19 cellular contexts compared by ENCODE assay signal in the genomic region with DNA sequence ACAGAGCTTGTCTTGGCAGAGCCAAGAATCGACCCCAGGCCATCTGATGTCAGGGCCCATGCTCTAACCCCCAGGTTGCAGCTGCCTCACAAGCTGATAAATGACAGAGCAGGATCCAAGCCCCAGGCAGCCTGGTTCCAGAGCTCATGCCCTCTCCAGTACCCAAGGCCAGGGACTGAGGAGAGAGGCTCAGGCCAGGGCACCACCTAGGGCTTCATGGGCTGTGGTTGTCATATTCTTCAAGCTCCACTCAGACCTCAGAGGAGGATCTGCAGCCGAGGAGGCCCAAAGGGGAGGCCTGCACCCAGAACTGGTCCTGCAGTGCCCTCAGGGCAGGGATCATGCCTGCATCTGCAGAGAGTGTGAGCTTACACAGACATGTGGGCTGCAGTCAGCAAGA.
A peak's percentile ranks its signal among the peaks of the same experiment; 100 is the strongest.
DNase-seq lines count a peak whose midpoint lies in the region; ATAC-seq and TF ChIP-seq lines count a peak whose summit lies in the region.
"Had no signal": no experiment of that assay in that cellular context is flagged by ENCODE, and none has a peak within 500 bp of the region (broad histone marks: within the 10 kb centered on the region; RNA-seq: fewer than 3 reads in every experiment).

No MANE protein-coding gene starts in this region.

- H3K27me3 ChIP-seq in H9 (ENCODE audit: insufficient read depth, low read length) (no peaks in the 10 kb centered on the region), esophagus muscularis mucosa (peaks cover 0 to 47% (median 4%) of the 10 kb centered on the region in 4 donors), testis (no peaks in the 10 kb centered on the region)

- no peak for ATAC-seq in activated T-cell treated with anti-CD3 and anti-CD28 coated beads, Interleukin-2, amount 50 U/mL, for 4 hours
- ATAC-seq in GM21360 (IDR thresholded peaks at IDR 0.05; ENCODE audit: unreplicated experiment) = no peak
- no peak for ATAC-seq in GM18519 (IDR thresholded peaks at IDR 0.05; ENCODE audit: low FRiP score, unreplicated experiment)
- ATAC-seq: A549, GM12878, GM23338 had no signal

- no peak overlapping the region for H2BK5ac ChIP-seq in H9 (ENCODE audit: insufficient read length, low read length)

- peak; percentile 11 for DNase-seq in activated T-cell treated with anti-CD3 and anti-CD28 coated beads, Interleukin-2, amount 50 U/mL, for 24 hours
- DNase-seq in activated T-cell treated with anti-CD3 and anti-CD28 coated beads, Interleukin-2, amount 50 U/mL, for 4 hours = no peak
- DNase-seq in H9 (peak; percentile 16), esophagus muscularis mucosa (ENCODE audit: extremely low spot score) (peak; percentile 74), testis (peak; percentile 1), posterior vena cava (ENCODE audit: low spot score) (no peak)
- DNase-seq: COR-L47, HFFc6, NCI-H1930, NCI-H2171, NCI-H510A, NCI-H82, Right ventricle myocardium superior had no signal

- no peak overlapping the region for H2AFZ ChIP-seq in H9 (ENCODE audit: low read length)
- H2AFZ ChIP-seq: GM23338 had no signal

- H3K27ac ChIP-seq in H9 (ENCODE audit: insufficient read length, low read depth, low read length) = no peak overlapping the region
- no peak overlapping the region for H3K27ac ChIP-seq in esophagus muscularis mucosa (replicated peaks in 1 of 4)
- H3K27ac ChIP-seq in testis = no peak overlapping the region
- H3K27ac ChIP-seq: A549 had no signal

- H2BK20ac ChIP-seq in H9 (ENCODE audit: low read depth, low read length, poor library complexity, severe bottlenecking) = no peak overlapping the region

- H3K9me3 ChIP-seq in H9 (ENCODE audit: control insufficient read depth, low read depth, low read length) (no peaks in the 10 kb centered on the region), esophagus muscularis mucosa (peaks cover 0 to 2% (median under 1%) of the 10 kb centered on the region in 4 donors), testis (no peaks in the 10 kb centered on the region)
- H3K9me3 ChIP-seq: A549 had no signal

- WGBS in H9 (ENCODE audit: extremely low coverage, insufficient read length, low lambda C conversion rate) = no CpG with 5 or more reads among the region's 2 CpGs
- 40% methylated on average over 1 of the region's 2 CpGs for WGBS in esophagus muscularis mucosa
- WGBS in testis, 2 donors = 63% methylated on average over 2 of the region's 2 CpGs; no CpG with 5 or more reads in 1 of the 2 donors

- H2AK5ac ChIP-seq in H9 (ENCODE audit: insufficient read length, low read length) = no peak overlapping the region

- H3K27ac Mint-ChIP-seq in activated T-cell treated with anti-CD3 and anti-CD28 coated beads, Interleukin-2, amount 50 U/mL, for 24 hours = no peak overlapping the region
- H3K27ac Mint-ChIP-seq in H9 = no peak overlapping the region
- H3K27ac Mint-ChIP-seq: CD14-positive monocyte, GM23338, HFFc6 had no signal

- no peaks in the 10 kb centered on the region for H3K4me1 ChIP-seq in H9 (ENCODE audit: insufficient read depth, low read length)
- H3K4me1 ChIP-seq in esophagus muscularis mucosa = no peaks in the 10 kb centered on the region
- no peaks in the 10 kb centered on the region for H3K4me1 ChIP-seq in testis
- H3K4me1 ChIP-seq: A549 had no signal

- no peak overlapping the region for H2BK15ac ChIP-seq in H9 (ENCODE audit: low read depth, low read length)

- no peak overlapping the region for H3K56ac ChIP-seq in H9 (ENCODE audit: insufficient read length, low read depth, low read length)

- no peak overlapping the region for H4K91ac ChIP-seq in H9 (ENCODE audit: insufficient read length, low read depth, low read length)

- H3K79me2 ChIP-seq in H9 (ENCODE audit: insufficient read depth, low read length) = no peaks in the 10 kb centered on the region

- H3K23me2 ChIP-seq in H9 (ENCODE audit: insufficient read length, low read depth, low read length, poor library complexity, severe bottlenecking) = no peaks in the 10 kb centered on the region

- no peak overlapping the region for H2BK120ac ChIP-seq in H9 (ENCODE audit: low read depth, low read length, poor library complexity, severe bottlenecking)

- H3K9me3 Mint-ChIP-seq in activated T-cell treated with anti-CD3 and anti-CD28 coated beads, Interleukin-2, amount 50 U/mL, for 24 hours = peaks cover 2% of the 10 kb centered on the region
- H3K9me3 Mint-ChIP-seq in activated T-cell treated with anti-CD3 and anti-CD28 coated beads, Interleukin-2, amount 50 U/mL, for 4 hours = peaks cover 9% of the 10 kb centered on the region
- H3K9me3 Mint-ChIP-seq in H9 = no peaks in the 10 kb centered on the region
- H3K9me3 Mint-ChIP-seq: GM23338, HFFc6 had no signal

- H3K23ac ChIP-seq in H9 (ENCODE audit: insufficient read length, low read depth, low read length) = no peak overlapping the region

- TF ChIP-seq EP300 in esophagus muscularis mucosa (IDR thresholded peaks at IDR 0.05) = no peak

- no peak overlapping the region for H3K4me3 Mint-ChIP-seq in activated T-cell treated with anti-CD3 and anti-CD28 coated beads, Interleukin-2, amount 50 U/mL, for 24 hours
- H3K4me3 Mint-ChIP-seq in activated T-cell treated with anti-CD3 and anti-CD28 coated beads, Interleukin-2, amount 50 U/mL, for 4 hours = no peak overlapping the region
- no peak overlapping the region for H3K4me3 Mint-ChIP-seq in H9
- H3K4me3 Mint-ChIP-seq: CD14-positive monocyte, GM23338, HFFc6 had no signal

- H3K4me3 ChIP-seq in esophagus muscularis mucosa (no peak overlapping the region), testis (no peak overlapping the region)
- H3K4me3 ChIP-seq: A549, GM12878, GM23338 had no signal

- TF ChIP-seq CTCF in H9 (conservative IDR thresholded peaks at IDR 0.05) = no peak
- TF ChIP-seq CTCF in esophagus muscularis mucosa (IDR thresholded peaks at IDR 0.05) = no peak
- TF ChIP-seq CTCF in testis (IDR thresholded peaks at IDR 0.05) = no peak

- H3K27me3 Mint-ChIP-seq in activated T-cell treated with anti-CD3 and anti-CD28 coated beads, Interleukin-2, amount 50 U/mL, for 24 hours = peaks cover 40% of the 10 kb centered on the region
- peaks cover 42% of the 10 kb centered on the region for H3K27me3 Mint-ChIP-seq in activated T-cell treated with anti-CD3 and anti-CD28 coated beads, Interleukin-2, amount 50 U/mL, for 4 hours (ENCODE audit: low read depth)
- H3K27me3 Mint-ChIP-seq in H9 (ENCODE audit: low read depth) = peaks cover 1% of the 10 kb centered on the region

- H3K4me1 Mint-ChIP-seq in activated T-cell treated with anti-CD3 and anti-CD28 coated beads, Interleukin-2, amount 50 U/mL, for 24 hours (ENCODE audit: low read depth) = no peaks in the 10 kb centered on the region
- H3K4me1 Mint-ChIP-seq in activated T-cell treated with anti-CD3 and anti-CD28 coated beads, Interleukin-2, amount 50 U/mL, for 4 hours (ENCODE audit: low read depth) = no peaks in the 10 kb centered on the region
- H3K4me1 Mint-ChIP-seq in H9 = peaks cover 5 to 10% of the 10 kb centered on the region in 2 experiments
- H3K4me1 Mint-ChIP-seq: CD14-positive monocyte had no signal

- no peaks in the 10 kb centered on the region for H4K20me1 ChIP-seq in H9 (ENCODE audit: control insufficient read depth, insufficient read depth, insufficient read length)

- intact Hi-C loops in esophagus muscularis mucosa (cut with DNase I) = no loop called here
- intact Hi-C loops in testis (cut with DNase I; ENCODE audit: low total_unique reads) = no loop called here
- intact Hi-C loops in posterior vena cava (cut with DNase I) = no loop called here

- H3K4ac ChIP-seq in H9 (ENCODE audit: low read depth, low read length) = no peak overlapping the region

- no peaks in the 10 kb centered on the region for H3K79me1 ChIP-seq in H9 (ENCODE audit: insufficient read depth, low read depth, low read length, poor library complexity, severe bottlenecking)

- H3K4me2 ChIP-seq in H9 (ENCODE audit: insufficient read depth, insufficient read length, low read length) = no peak overlapping the region
- H3K4me2 ChIP-seq: A549, GM23338 had no signal

- no peak overlapping the region for H3T11ph ChIP-seq in H9 (ENCODE audit: low read length)

- no peaks in the 10 kb centered on the region for H3K36me3 Mint-ChIP-seq in activated T-cell treated with anti-CD3 and anti-CD28 coated beads, Interleukin-2, amount 50 U/mL, for 24 hours (ENCODE audit: low read depth)
- no peaks in the 10 kb centered on the region for H3K36me3 Mint-ChIP-seq in activated T-cell treated with anti-CD3 and anti-CD28 coated beads, Interleukin-2, amount 50 U/mL, for 4 hours (ENCODE audit: insufficient read depth)
- no peaks in the 10 kb centered on the region for H3K36me3 Mint-ChIP-seq in H9 (ENCODE audit: insufficient read depth in 1 of 3, low read depth in 3 of 3)
- H3K36me3 Mint-ChIP-seq: CD14-positive monocyte had no signal

- no peak overlapping the region for H4K5ac ChIP-seq in H9 (ENCODE audit: insufficient read length, low read depth, low read length)

- no peak overlapping the region for H2BK12ac ChIP-seq in H9 (ENCODE audit: insufficient read length, low read depth, low read length)

- no peak overlapping the region for H4K8ac ChIP-seq in H9 (replicated peaks; ENCODE audit: insufficient read length, low read depth, low read length)

- H3K9ac ChIP-seq in H9 (ENCODE audit: extremely low read depth, insufficient read length, low read length) = no peak overlapping the region

- TF ChIP-seq POLR2A in esophagus muscularis mucosa (IDR thresholded peaks at IDR 0.05; ENCODE audit: low read depth) (no peak), testis (IDR thresholded peaks at IDR 0.05) (no peak)

- no peak overlapping the region for H3K14ac ChIP-seq in H9 (ENCODE audit: insufficient read depth, low read length)

- no peak overlapping the region for H3K18ac ChIP-seq in H9 (ENCODE audit: insufficient read length, low read depth, low read length)

- H3K36me3 ChIP-seq in esophagus muscularis mucosa = no peaks in the 10 kb centered on the region
- no peaks in the 10 kb centered on the region for H3K36me3 ChIP-seq in testis (ENCODE audit: low read depth, missing control alignments)

Comparison
In these comparisons a context has a peak if more than half of its experiments do, and no peak if none do; other contexts are left out.
1. DNase-seq: peak in activated T-cell treated with anti-CD3 and anti-CD28 coated beads, Interleukin-2, amount 50 U/mL, for 24 hours (single experiment), H9 (single experiment), esophagus muscularis mucosa (single experiment) and testis (single experiment); none in activated T-cell treated with anti-CD3 and anti-CD28 coated beads, Interleukin-2, amount 50 U/mL, for 4 hours (single experiment) and posterior vena cava (single experiment).